In genomic region chr12:132206093-132206434, GRCh38 we compare ENCODE assay signal across 1 cellular context.
TF ChIP-seq lines count a peak whose summit lies in the region.

No MANE protein-coding gene starts in this region.

TF ChIP-seq in GM12878, 131 proteins besides CTCF, POLR2A, EP300 and RAD21 (continued from another document):
- TF ChIP-seq ZBTB40 (IDR thresholded peaks at IDR 0.05; ENCODE audit: borderline replicate concordance) = no peak
TF ChIP-seq in GM12878: peak in this region for 0.
